In genomic region chr18:48078448-48078847, GRCh38 we compare ENCODE assay signal across 7 cellular contexts.
"Had no signal": no experiment of that assay in that cellular context is flagged by ENCODE, and none has a peak within 500 bp of the region (broad histone marks: within the 10 kb centered on the region; RNA-seq: fewer than 3 reads in every experiment).

No MANE protein-coding gene starts in this region.

- H3K27ac ChIP-seq: GM23248 had no signal

- DNase-seq: GM23248, GOT3, H9, HCEC 1CT, IMR-90 had no signal

- FAIRE-seq: HTR-8/SVneo, K562 had no signal

- H3K4me3 ChIP-seq: GM23248, K562 had no signal
